Comparison of ENCODE assay signal across 35 cellular contexts in the genomic region with DNA sequence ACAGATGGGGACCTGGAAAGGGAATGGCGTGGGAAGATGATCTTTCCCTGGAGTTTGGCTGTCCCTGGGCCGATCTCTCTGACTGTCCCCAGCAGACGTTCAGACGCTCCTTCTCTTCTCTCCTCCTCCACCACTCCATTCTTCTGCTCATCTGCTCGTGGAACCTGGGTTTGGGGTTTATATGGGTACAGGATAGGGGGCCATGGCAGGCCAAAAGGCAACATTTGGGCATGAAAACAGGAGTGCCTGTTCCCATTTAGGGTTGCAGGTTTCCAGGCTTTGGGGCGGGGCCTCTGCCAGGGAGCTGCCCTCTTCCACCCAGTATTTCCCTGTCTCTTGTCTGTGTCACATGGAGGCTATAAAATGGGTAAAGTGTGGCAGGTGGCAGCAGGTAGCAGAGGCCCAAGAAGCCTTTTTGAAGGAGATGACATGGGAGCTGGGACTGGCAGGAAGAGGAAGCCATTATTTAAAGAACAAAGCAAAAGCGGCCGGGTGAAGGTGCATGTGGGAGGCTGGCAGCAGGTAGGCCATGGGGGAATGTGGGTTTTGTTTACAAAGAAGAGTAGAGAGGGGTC.
"Had no signal": no experiment of that assay in that cellular context is flagged by ENCODE, and none has a peak within 500 bp of the region (broad histone marks: within the 10 kb centered on the region; RNA-seq: fewer than 3 reads in every experiment).

No MANE protein-coding gene starts in this region.

- DNase-seq: activated B cell treated with CpG ODN at 0.5 μM for 24 hours; activated CD4-positive, alpha-beta memory T cell treated with anti-CD3 and anti-CD28 coated beads for 36 hours; activated CD4-positive, alpha-beta T cell treated with anti-CD3 and anti-CD28 coated beads for 36 hours; activated CD4-positive, alpha-beta T cell treated with anti-CD3 and anti-CD28 coated beads, Interleukin-2, amount 10 ng/mL, durations not matched to agents 24 days and 14 days; activated CD4-positive, CD25-positive, alpha-beta regulatory T cell treated with anti-CD3 and anti-CD28 coated beads, Interleukin-2, amount 50 U/mL, for 72 hours; activated CD8-positive, alpha-beta memory T cell treated with anti-CD3 and anti-CD28 coated beads, Interleukin-2, amount 10 ng/mL, durations not matched to agents 7 days and 5 days; activated CD8-positive, alpha-beta memory T cell treated with anti-CD3 and anti-CD28 coated beads, Interleukin-2, amount 50 U/mL, for 4 hours; activated CD8-positive, alpha-beta T cell treated with anti-CD3 and anti-CD28 coated beads, Interleukin-2, amount 10 ng/mL, durations not matched to agents 7 days and 5 days; activated gamma-delta T cell treated with Interleukin-2 at 50 U/mL for 16 hours; activated naive CD4-positive, alpha-beta T cell treated with anti-CD3 and anti-CD28 coated beads for 36 hours; activated naive CD8-positive, alpha-beta T cell treated with anti-CD3 and anti-CD28 coated beads, Interleukin-2, amount 10 ng/mL, durations not matched to agents 7 days and 5 days; activated T-cell treated with anti-CD3 and anti-CD28 coated beads, Interleukin-2, amount 50 U/mL, for 1 hour; activated T-cell treated with anti-CD3 and anti-CD28 coated beads, Interleukin-2, amount 50 U/mL, for 48 hours; cortex of kidney; dermis blood vessel endothelial cell; effector CD4-positive, alpha-beta T cell; effector memory CD8-positive, alpha-beta T cell; erythroblast; foreskin keratinocyte; gastrocnemius medialis; glutamatergic neuron; T-helper 1 cell; T-helper 17 cell; T1000; WERI-Rb-1 had no signal

- H3K9me3 ChIP-seq: ascending aorta, breast epithelium, esophagus muscularis mucosa, gastrocnemius medialis had no signal

- ATAC-seq: activated CD4-positive, alpha-beta T cell treated with anti-CD3 and anti-CD28 coated beads for 36 hours; activated CD8-positive, alpha-beta memory T cell treated with anti-CD3 and anti-CD28 coated beads, Interleukin-2, amount 10 ng/mL, durations not matched to agents 7 days and 5 days; activated CD8-positive, alpha-beta T cell treated with anti-CD3 and anti-CD28 coated beads, Interleukin-2, amount 10 ng/mL, durations not matched to agents 7 days and 5 days; activated naive CD4-positive, alpha-beta T cell treated with anti-CD3 and anti-CD28 coated beads, Interleukin-2, amount 50 U/mL, for 72 hours; effector memory CD8-positive, alpha-beta T cell; foreskin keratinocyte; gastrocnemius medialis; T-helper 17 cell had no signal

- H3K27me3 ChIP-seq: ascending aorta had no signal

- H3K4me3 ChIP-seq: ascending aorta, breast epithelium, cardiac muscle cell, esophagus muscularis mucosa, gastrocnemius medialis had no signal

- H3K27ac ChIP-seq: ascending aorta, breast epithelium, cardiac muscle cell, esophagus muscularis mucosa, foreskin keratinocyte, gastrocnemius medialis, WERI-Rb-1 had no signal

- H3K4me1 Mint-ChIP-seq: activated B cell treated with CpG ODN at 0.5 μM for 24 hours, brain had no signal

- H3K36me3 Mint-ChIP-seq: activated CD4-positive, alpha-beta memory T cell treated with anti-CD3 and anti-CD28 coated beads for 36 hours; activated CD8-positive, alpha-beta memory T cell treated with anti-CD3 and anti-CD28 coated beads, Interleukin-2, amount 10 ng/mL, durations not matched to agents 7 days and 5 days; activated naive CD4-positive, alpha-beta T cell treated with anti-CD3 and anti-CD28 coated beads, Interleukin-2, amount 50 U/mL, for 72 hours; activated naive CD8-positive, alpha-beta T cell treated with anti-CD3 and anti-CD28 coated beads, Interleukin-2, amount 10 ng/mL, durations not matched to agents 7 days and 5 days; brain had no signal

- H3K4me3 Mint-ChIP-seq: activated B cell treated with CpG ODN at 0.5 μM for 24 hours; activated CD4-positive, alpha-beta memory T cell treated with anti-CD3 and anti-CD28 coated beads for 36 hours; activated CD4-positive, alpha-beta T cell treated with anti-CD3 and anti-CD28 coated beads for 36 hours; activated CD4-positive, alpha-beta T cell treated with anti-CD3 and anti-CD28 coated beads, Interleukin-2, amount 10 ng/mL, durations not matched to agents 24 days and 14 days; activated CD8-positive, alpha-beta memory T cell treated with anti-CD3 and anti-CD28 coated beads, Interleukin-2, amount 10 ng/mL, durations not matched to agents 7 days and 5 days; activated CD8-positive, alpha-beta T cell treated with anti-CD3 and anti-CD28 coated beads, Interleukin-2, amount 10 ng/mL, durations not matched to agents 7 days and 5 days; activated naive CD4-positive, alpha-beta T cell treated with anti-CD3 and anti-CD28 coated beads for 36 hours; activated naive CD8-positive, alpha-beta T cell treated with anti-CD3 and anti-CD28 coated beads, Interleukin-2, amount 10 ng/mL, durations not matched to agents 7 days and 5 days; activated T-helper 1 cell treated with anti-CD3 and anti-CD28 coated beads, Interleukin-12 subunit alpha, Interleukin-12 subunit beta, Interleukin-2, Interleukin-4 antibody, amounts not matched to agents 30 ng/mL and 10 ng/mL and 1 ng/mL, durations not matched to agents 14 hours and 24 hours and 36 hours; brain; central memory CD8-positive, alpha-beta T cell; effector memory CD8-positive, alpha-beta T cell; T-helper 17 cell; T-helper 2 cell treated with Interferon-gamma antibody and Interleukin-4, amounts not matched to agents 5 μg/mL and 100 μg/mL, for 36 hours had no signal

- H3K4me1 ChIP-seq: ascending aorta, breast epithelium, gastrocnemius medialis had no signal

- H3K27ac Mint-ChIP-seq: activated B cell treated with CpG ODN at 0.5 μM for 24 hours; activated CD4-positive, alpha-beta memory T cell treated with anti-CD3 and anti-CD28 coated beads for 36 hours; activated CD4-positive, alpha-beta T cell treated with anti-CD3 and anti-CD28 coated beads for 36 hours; activated CD4-positive, alpha-beta T cell treated with anti-CD3 and anti-CD28 coated beads, Interleukin-2, amount 10 ng/mL, durations not matched to agents 24 days and 14 days; activated CD8-positive, alpha-beta memory T cell treated with anti-CD3 and anti-CD28 coated beads, Interleukin-2, amount 10 ng/mL, durations not matched to agents 7 days and 5 days; activated CD8-positive, alpha-beta T cell treated with anti-CD3 and anti-CD28 coated beads, Interleukin-2, amount 10 ng/mL, durations not matched to agents 7 days and 5 days; activated naive CD4-positive, alpha-beta T cell treated with anti-CD3 and anti-CD28 coated beads for 36 hours; activated naive CD4-positive, alpha-beta T cell treated with anti-CD3 and anti-CD28 coated beads, Interleukin-2, amount 50 U/mL, for 72 hours; activated naive CD8-positive, alpha-beta T cell treated with anti-CD3 and anti-CD28 coated beads, Interleukin-2, amount 10 ng/mL, durations not matched to agents 7 days and 5 days; activated T-helper 1 cell treated with anti-CD3 and anti-CD28 coated beads, Interleukin-12 subunit alpha, Interleukin-12 subunit beta, Interleukin-2, Interleukin-4 antibody, amounts not matched to agents 30 ng/mL and 10 ng/mL and 1 ng/mL, durations not matched to agents 14 hours and 24 hours and 36 hours; activated T-helper 2 cell treated with anti-CD3 and anti-CD28 coated beads, Interferon-gamma antibody, Interleukin-2, Interleukin-4, amounts not matched to agents 10 μg/mL and 5 μg/mL and 100 μg/mL, durations not matched to agents 14 hours and 24 hours and 36 hours; effector memory CD8-positive, alpha-beta T cell; T-helper 17 cell; T-helper 2 cell treated with Interferon-gamma antibody and Interleukin-4, amounts not matched to agents 5 μg/mL and 100 μg/mL, for 36 hours had no signal

- H3K36me3 ChIP-seq: ascending aorta, breast epithelium, cardiac muscle cell, esophagus muscularis mucosa, gastrocnemius medialis, WERI-Rb-1 had no signal

- H3K9me3 Mint-ChIP-seq: activated B cell treated with CpG ODN at 0.5 μM for 24 hours; activated CD4-positive, alpha-beta memory T cell treated with anti-CD3 and anti-CD28 coated beads for 36 hours; activated CD4-positive, alpha-beta T cell treated with anti-CD3 and anti-CD28 coated beads, Interleukin-2, amount 10 ng/mL, durations not matched to agents 24 days and 14 days; activated naive CD4-positive, alpha-beta T cell treated with anti-CD3 and anti-CD28 coated beads for 36 hours; activated naive CD4-positive, alpha-beta T cell treated with anti-CD3 and anti-CD28 coated beads, Interleukin-2, amount 50 U/mL, for 72 hours; activated naive CD8-positive, alpha-beta T cell treated with anti-CD3 and anti-CD28 coated beads, Interleukin-2, amount 10 ng/mL, durations not matched to agents 7 days and 5 days; activated T-helper 1 cell treated with anti-CD3 and anti-CD28 coated beads, Interleukin-12 subunit alpha, Interleukin-12 subunit beta, Interleukin-2, Interleukin-4 antibody, amounts not matched to agents 30 ng/mL and 10 ng/mL and 1 ng/mL, durations not matched to agents 14 hours and 24 hours and 36 hours; activated T-helper 2 cell treated with anti-CD3 and anti-CD28 coated beads, Interferon-gamma antibody, Interleukin-2, Interleukin-4, amounts not matched to agents 10 μg/mL and 5 μg/mL and 100 μg/mL, durations not matched to agents 14 hours and 24 hours and 36 hours; central memory CD8-positive, alpha-beta T cell; effector memory CD8-positive, alpha-beta T cell; T-helper 2 cell treated with Interferon-gamma antibody and Interleukin-4, amounts not matched to agents 5 μg/mL and 100 μg/mL, for 36 hours had no signal
